15 cellular contexts compared by ENCODE assay signal in the genomic region with DNA sequence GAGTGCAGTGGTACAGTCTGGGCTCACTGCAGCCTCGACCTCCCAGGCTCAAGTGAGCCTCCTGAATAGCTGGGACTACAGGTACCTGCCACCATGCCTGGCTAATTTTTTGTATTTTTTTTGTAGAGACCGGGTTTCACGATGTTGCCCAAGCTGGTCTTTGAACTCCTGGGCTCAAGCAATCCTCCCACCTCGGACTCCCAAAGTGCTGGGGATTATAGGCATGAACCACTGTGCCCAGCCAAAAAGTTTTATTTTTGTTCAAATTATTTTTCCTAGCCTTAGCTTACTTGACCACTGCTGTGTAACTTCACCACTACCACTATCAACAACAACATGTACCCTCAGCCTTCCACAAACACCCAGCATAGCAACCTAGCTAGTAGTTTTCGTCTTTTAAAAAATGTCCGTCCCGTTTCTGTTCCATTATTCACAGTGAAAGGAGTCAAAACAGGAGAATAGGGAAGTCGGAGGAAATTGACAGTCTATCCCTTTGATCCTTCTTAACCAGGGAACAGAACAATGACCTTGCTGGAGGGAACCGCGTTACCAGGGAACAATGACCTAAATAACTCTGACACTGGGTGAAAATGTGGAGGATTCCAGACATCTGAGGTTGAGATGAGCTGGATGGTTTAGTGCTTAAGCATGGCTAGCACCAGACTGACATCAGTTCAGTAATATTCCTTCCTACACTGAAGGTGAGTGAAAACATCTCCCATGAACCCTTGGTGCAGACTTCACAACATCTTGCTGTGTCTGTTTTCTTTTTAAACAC.
"Had no signal": no experiment of that assay in that cellular context is flagged by ENCODE, and none has a peak within 500 bp of the region (broad histone marks: within the 10 kb centered on the region; RNA-seq: fewer than 3 reads in every experiment).

No MANE protein-coding gene starts in this region.

- H3K36me3 Mint-ChIP-seq: activated naive CD4-positive, alpha-beta T cell treated with anti-CD3 and anti-CD28 coated beads, Interleukin-2, amount 50 U/mL, for 24 hours had no signal

- ATAC-seq: psoas muscle, right cardiac atrium had no signal

- H3K4me1 ChIP-seq: psoas muscle, testis had no signal

- DNase-seq: activated CD4-positive, alpha-beta T cell treated with anti-CD3 and anti-CD28 coated beads for 1 hour; activated gamma-delta T cell; caudate nucleus; erythroblast; hypothalamus; midbrain; ovary; psoas muscle; right cardiac atrium; small intestine; stimulated activated CD4-positive, alpha-beta T cell treated with anti-CD3 and anti-CD28 coated beads, Interleukin-15, amount 100 ng/mL, for 24 hours; stimulated activated CD4-positive, alpha-beta T cell treated with anti-CD3 and anti-CD28 coated beads, Interleukin-2, amount 100 ng/mL, for 48 hours; testis; WERI-Rb-1 had no signal

- H3K4me3 Mint-ChIP-seq: activated naive CD4-positive, alpha-beta T cell treated with anti-CD3 and anti-CD28 coated beads, Interleukin-2, amount 50 U/mL, for 24 hours had no signal

- H3K27ac Mint-ChIP-seq: activated naive CD4-positive, alpha-beta T cell treated with anti-CD3 and anti-CD28 coated beads, Interleukin-2, amount 50 U/mL, for 24 hours had no signal

- H3K4me3 ChIP-seq: ovary, psoas muscle, testis had no signal

- H3K27me3 ChIP-seq: ovary, testis had no signal

- H3K27ac ChIP-seq: ovary, psoas muscle, testis had no signal

- H3K9me3 ChIP-seq: ovary, psoas muscle, testis had no signal

- H3K4me1 Mint-ChIP-seq: activated naive CD4-positive, alpha-beta T cell treated with anti-CD3 and anti-CD28 coated beads, Interleukin-2, amount 50 U/mL, for 24 hours had no signal

- H3K36me3 ChIP-seq: ovary, WERI-Rb-1 had no signal
